Comparison of ENCODE assay signal across 19 cellular contexts in genomic region chr10:60083039-60083344, GRCh38.
"Had no signal": no experiment of that assay in that cellular context is flagged by ENCODE, and none has a peak within 500 bp of the region (broad histone marks: within the 10 kb centered on the region; RNA-seq: fewer than 3 reads in every experiment).

No MANE protein-coding gene starts in this region.

- FAIRE-seq: TTC549 had no signal

- H3K27ac ChIP-seq: breast epithelium, prostate gland, upper lobe of left lung had no signal

- ATAC-seq: activated CD8-positive, alpha-beta T cell treated with anti-CD3 and anti-CD28 coated beads, Interleukin-2, amount 10 ng/mL, durations not matched to agents 7 days and 5 days; right cardiac atrium; WTC11 had no signal

- DNase-seq: activated CD4-positive, alpha-beta T cell treated with anti-CD3 and anti-CD28 coated beads for 4 hours; activated CD8-positive, alpha-beta memory T cell treated with anti-CD3 and anti-CD28 coated beads, Interleukin-2, amount 50 U/mL, for 4 hours; activated CD8-positive, alpha-beta T cell treated with anti-CD3 and anti-CD28 coated beads, Interleukin-2, amount 10 ng/mL, durations not matched to agents 7 days and 5 days; activated gamma-delta T cell; activated T-cell treated with anti-CD3 and anti-CD28 coated beads, Interleukin-2, amount 50 U/mL, for 48 hours; amygdala; dermis blood vessel endothelial cell; hippocampal formation; kidney glomerular epithelial cell; midbrain; right cardiac atrium; SW 1271; upper lobe of left lung had no signal

- H3K4me1 ChIP-seq: breast epithelium, upper lobe of left lung had no signal

- H3K4me3 ChIP-seq: breast epithelium, lung, prostate gland, smooth muscle cell had no signal

- H3K27me3 ChIP-seq: breast epithelium, upper lobe of left lung had no signal

- H3K36me3 ChIP-seq: breast epithelium, prostate gland had no signal

- H3K4me2 ChIP-seq: smooth muscle cell had no signal

- H3K9me3 ChIP-seq: breast epithelium, prostate gland, upper lobe of left lung had no signal
